1 cellular context compared by ENCODE assay signal in genomic region chr20:43559588-43559987, GRCh38.
A peak's percentile ranks its signal among the peaks of the same experiment; 100 is the strongest.
TF ChIP-seq lines count a peak whose summit lies in the region.

No MANE protein-coding gene starts in this region.

TF ChIP-seq in HepG2, 621 proteins besides CTCF, POLR2A, EP300 and RAD21 (continues in another document):
- no peak for TF ChIP-seq PCBP2 (optimal IDR thresholded peaks at IDR 0.05; ENCODE audit: low read depth, low read length, poor library complexity, severe bottlenecking)
- TF ChIP-seq ZNF709 (CRISPR knock-in tag; IDR thresholded peaks at IDR 0.05) = 0 out of 2 replicates have a peak, but pooled peaks have one; percentile 32
- no peak for TF ChIP-seq DBP (CRISPR knock-in tag; IDR thresholded peaks at IDR 0.05; ENCODE audit: not compliant biosample characterization)
- TF ChIP-seq ETV6 (CRISPR knock-in tag; conservative IDR thresholded peaks at IDR 0.05) = no peak
- no peak for TF ChIP-seq ATF4 (CRISPR knock-in tag; IDR thresholded peaks at IDR 0.05)
- no peak for TF ChIP-seq SSRP1 (CRISPR knock-in tag; IDR thresholded peaks at IDR 0.05)
- no peak for TF ChIP-seq ZFP1 (CRISPR knock-in tag; IDR thresholded peaks at IDR 0.05)
- TF ChIP-seq ZNF788 (CRISPR knock-in tag; IDR thresholded peaks at IDR 0.05; ENCODE audit: borderline replicate concordance) = no peak
- no peak for TF ChIP-seq NFE2 (CRISPR knock-in tag; IDR thresholded peaks at IDR 0.05)
- TF ChIP-seq ZNF530 (CRISPR knock-in tag; IDR thresholded peaks at IDR 0.05; ENCODE audit: low read depth) = no peak
- TF ChIP-seq ZNF567 (CRISPR knock-in tag; IDR thresholded peaks at IDR 0.05; ENCODE audit: borderline replicate concordance) = 0 out of 2 replicates have a peak, but pooled peaks have one; percentile 50
- TF ChIP-seq U2AF1 (optimal IDR thresholded peaks at IDR 0.05; ENCODE audit: low read depth, low read length) = no peak
- TF ChIP-seq, protein P1, sequence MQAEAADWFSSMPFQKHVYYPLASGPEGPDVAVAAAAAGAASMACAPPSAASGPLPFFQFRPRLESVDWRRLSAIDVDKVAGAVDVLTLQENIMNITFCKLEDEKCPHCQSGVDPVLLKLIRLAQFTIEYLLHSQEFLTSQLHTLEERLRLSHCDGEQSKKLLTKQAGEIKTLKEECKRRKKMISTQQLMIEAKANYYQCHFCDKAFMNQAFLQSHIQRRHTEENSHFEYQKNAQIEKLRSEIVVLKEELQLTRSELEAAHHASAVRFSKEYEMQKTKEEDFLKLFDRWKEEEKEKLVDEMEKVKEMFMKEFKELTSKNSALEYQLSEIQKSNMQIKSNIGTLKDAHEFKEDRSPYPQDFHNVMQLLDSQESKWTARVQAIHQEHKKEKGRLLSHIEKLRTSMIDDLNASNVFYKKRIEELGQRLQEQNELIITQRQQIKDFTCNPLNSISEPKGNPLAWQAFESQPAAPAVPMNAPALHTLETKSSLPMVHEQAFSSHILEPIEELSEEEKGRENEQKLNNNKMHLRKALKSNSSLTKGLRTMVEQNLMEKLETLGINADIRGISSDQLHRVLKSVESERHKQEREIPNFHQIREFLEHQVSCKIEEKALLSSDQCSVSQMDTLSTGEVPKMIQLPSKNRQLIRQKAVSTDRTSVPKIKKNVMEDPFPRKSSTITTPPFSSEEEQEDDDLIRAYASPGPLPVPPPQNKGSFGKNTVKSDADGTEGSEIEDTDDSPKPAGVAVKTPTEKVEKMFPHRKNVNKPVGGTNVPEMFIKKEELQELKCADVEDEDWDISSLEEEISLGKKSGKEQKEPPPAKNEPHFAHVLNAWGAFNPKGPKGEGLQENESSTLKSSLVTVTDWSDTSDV (CRISPR knock-in tag; IDR thresholded peaks at IDR 0.05) = no peak
- TF ChIP-seq NFE2L1 (CRISPR knock-in tag; IDR thresholded peaks at IDR 0.05; ENCODE audit: borderline replicate concordance) = 0 out of 2 replicates have a peak, but pooled peaks have one; percentile 35
- TF ChIP-seq GMEB2 (CRISPR knock-in tag; IDR thresholded peaks at IDR 0.05; ENCODE audit: low read depth) = no peak
- TF ChIP-seq TBL1XR1 (IDR thresholded peaks at IDR 0.05; ENCODE audit: borderline replicate concordance, low read length, partially characterized antibody) = no peak
- no peak for TF ChIP-seq GTF3A (CRISPR knock-in tag; conservative IDR thresholded peaks at IDR 0.05)
- TF ChIP-seq, protein P2, sequence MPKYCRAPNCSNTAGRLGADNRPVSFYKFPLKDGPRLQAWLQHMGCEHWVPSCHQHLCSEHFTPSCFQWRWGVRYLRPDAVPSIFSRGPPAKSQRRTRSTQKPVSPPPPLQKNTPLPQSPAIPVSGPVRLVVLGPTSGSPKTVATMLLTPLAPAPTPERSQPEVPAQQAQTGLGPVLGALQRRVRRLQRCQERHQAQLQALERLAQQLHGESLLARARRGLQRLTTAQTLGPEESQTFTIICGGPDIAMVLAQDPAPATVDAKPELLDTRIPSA (CRISPR knock-in tag; IDR thresholded peaks at IDR 0.05; ENCODE audit: borderline replicate concordance) = no peak
- TF ChIP-seq ZBTB7B (CRISPR knock-in tag; IDR thresholded peaks at IDR 0.05) = no peak
- TF ChIP-seq, protein P3, sequence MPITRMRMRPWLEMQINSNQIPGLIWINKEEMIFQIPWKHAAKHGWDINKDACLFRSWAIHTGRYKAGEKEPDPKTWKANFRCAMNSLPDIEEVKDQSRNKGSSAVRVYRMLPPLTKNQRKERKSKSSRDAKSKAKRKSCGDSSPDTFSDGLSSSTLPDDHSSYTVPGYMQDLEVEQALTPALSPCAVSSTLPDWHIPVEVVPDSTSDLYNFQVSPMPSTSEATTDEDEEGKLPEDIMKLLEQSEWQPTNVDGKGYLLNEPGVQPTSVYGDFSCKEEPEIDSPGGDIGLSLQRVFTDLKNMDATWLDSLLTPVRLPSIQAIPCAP (CRISPR knock-in tag; IDR thresholded peaks at IDR 0.05; ENCODE audit: low read depth) = no peak
- no peak for TF ChIP-seq YEATS2 (CRISPR knock-in tag; IDR thresholded peaks at IDR 0.05; ENCODE audit: borderline replicate concordance)
- TF ChIP-seq, protein P4, sequence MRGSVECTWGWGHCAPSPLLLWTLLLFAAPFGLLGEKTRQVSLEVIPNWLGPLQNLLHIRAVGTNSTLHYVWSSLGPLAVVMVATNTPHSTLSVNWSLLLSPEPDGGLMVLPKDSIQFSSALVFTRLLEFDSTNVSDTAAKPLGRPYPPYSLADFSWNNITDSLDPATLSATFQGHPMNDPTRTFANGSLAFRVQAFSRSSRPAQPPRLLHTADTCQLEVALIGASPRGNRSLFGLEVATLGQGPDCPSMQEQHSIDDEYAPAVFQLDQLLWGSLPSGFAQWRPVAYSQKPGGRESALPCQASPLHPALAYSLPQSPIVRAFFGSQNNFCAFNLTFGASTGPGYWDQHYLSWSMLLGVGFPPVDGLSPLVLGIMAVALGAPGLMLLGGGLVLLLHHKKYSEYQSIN (CRISPR knock-in tag; IDR thresholded peaks at IDR 0.05; ENCODE audit: borderline replicate concordance) = no peak
- 0 out of 2 replicates have a peak, but pooled peaks have one; percentile 30 for TF ChIP-seq HOXD1 (CRISPR knock-in tag; IDR thresholded peaks at IDR 0.05)
- TF ChIP-seq ARNT (IDR thresholded peaks at IDR 0.05) = no peak
- TF ChIP-seq, protein P5, sequence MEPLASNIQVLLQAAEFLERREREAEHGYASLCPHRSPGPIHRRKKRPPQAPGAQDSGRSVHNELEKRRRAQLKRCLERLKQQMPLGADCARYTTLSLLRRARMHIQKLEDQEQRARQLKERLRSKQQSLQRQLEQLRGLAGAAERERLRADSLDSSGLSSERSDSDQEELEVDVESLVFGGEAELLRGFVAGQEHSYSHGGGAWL (CRISPR knock-in tag; IDR thresholded peaks at IDR 0.05) = no peak
- TF ChIP-seq MNT (IDR thresholded peaks at IDR 0.05) = no peak
- TF ChIP-seq, protein P6, sequence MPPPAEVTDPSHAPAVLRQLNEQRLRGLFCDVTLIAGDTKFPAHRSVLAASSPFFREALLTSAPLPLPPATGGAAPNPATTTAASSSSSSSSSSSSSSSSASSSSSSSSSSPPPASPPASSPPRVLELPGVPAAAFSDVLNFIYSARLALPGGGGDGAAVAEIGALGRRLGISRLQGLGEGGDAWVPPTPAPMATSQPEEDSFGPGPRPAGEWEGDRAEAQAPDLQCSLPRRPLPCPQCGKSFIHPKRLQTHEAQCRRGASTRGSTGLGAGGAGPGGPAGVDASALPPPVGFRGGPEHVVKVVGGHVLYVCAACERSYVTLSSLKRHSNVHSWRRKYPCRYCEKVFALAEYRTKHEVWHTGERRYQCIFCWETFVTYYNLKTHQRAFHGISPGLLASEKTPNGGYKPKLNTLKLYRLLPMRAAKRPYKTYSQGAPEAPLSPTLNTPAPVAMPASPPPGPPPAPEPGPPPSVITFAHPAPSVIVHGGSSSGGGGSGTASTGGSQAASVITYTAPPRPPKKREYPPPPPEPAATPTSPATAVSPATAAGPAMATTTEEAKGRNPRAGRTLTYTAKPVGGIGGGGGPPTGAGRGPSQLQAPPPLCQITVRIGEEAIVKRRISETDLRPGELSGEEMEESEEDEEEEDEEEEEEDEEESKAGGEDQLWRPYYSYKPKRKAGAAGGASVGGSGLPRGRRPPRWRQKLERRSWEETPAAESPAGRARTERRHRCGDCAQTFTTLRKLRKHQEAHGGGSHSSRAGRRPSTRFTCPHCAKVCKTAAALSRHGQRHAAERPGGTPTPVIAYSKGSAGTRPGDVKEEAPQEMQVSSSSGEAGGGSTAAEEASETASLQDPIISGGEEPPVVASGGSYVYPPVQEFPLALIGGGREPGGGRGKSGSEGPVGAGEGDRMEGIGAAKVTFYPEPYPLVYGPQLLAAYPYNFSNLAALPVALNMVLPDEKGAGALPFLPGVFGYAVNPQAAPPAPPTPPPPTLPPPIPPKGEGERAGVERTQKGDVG (CRISPR knock-in tag; IDR thresholded peaks at IDR 0.05; ENCODE audit: borderline replicate concordance) = no peak
- TF ChIP-seq ZNF432 (CRISPR knock-in tag; IDR thresholded peaks at IDR 0.05; ENCODE audit: borderline replicate concordance) = no peak
- peak; percentile 84; the same call in 1 of the 2 replicates for TF ChIP-seq ZNF550 (CRISPR knock-in tag; IDR thresholded peaks at IDR 0.05; ENCODE audit: borderline replicate concordance)
- TF ChIP-seq, protein P7, sequence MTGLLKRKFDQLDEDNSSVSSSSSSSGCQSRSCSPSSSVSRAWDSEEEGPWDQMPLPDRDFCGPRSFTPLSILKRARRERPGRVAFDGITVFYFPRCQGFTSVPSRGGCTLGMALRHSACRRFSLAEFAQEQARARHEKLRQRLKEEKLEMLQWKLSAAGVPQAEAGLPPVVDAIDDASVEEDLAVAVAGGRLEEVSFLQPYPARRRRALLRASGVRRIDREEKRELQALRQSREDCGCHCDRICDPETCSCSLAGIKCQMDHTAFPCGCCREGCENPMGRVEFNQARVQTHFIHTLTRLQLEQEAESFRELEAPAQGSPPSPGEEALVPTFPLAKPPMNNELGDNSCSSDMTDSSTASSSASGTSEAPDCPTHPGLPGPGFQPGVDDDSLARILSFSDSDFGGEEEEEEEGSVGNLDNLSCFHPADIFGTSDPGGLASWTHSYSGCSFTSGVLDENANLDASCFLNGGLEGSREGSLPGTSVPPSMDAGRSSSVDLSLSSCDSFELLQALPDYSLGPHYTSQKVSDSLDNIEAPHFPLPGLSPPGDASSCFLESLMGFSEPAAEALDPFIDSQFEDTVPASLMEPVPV (CRISPR knock-in tag; IDR thresholded peaks at IDR 0.05) = no peak
- TF ChIP-seq BRD4 (CRISPR knock-in tag; IDR thresholded peaks at IDR 0.05) = no peak
- no peak for TF ChIP-seq BRF2 (CRISPR knock-in tag; IDR thresholded peaks at IDR 0.05)
- TF ChIP-seq PAWR (CRISPR knock-in tag; IDR thresholded peaks at IDR 0.05; ENCODE audit: borderline replicate concordance) = no peak
- no peak for TF ChIP-seq XBP1 (CRISPR knock-in tag; IDR thresholded peaks at IDR 0.05)
- no peak for TF ChIP-seq BCL3 (CRISPR knock-in tag; IDR thresholded peaks at IDR 0.05)
- TF ChIP-seq RARA (CRISPR knock-in tag; IDR thresholded peaks at IDR 0.05) = peak; percentile 14; the same call in 1 of the 2 replicates
- TF ChIP-seq, protein P8, sequence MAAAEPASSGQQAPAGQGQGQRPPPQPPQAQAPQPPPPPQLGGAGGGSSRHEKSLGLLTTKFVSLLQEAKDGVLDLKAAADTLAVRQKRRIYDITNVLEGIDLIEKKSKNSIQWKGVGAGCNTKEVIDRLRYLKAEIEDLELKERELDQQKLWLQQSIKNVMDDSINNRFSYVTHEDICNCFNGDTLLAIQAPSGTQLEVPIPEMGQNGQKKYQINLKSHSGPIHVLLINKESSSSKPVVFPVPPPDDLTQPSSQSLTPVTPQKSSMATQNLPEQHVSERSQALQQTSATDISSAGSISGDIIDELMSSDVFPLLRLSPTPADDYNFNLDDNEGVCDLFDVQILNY (CRISPR knock-in tag; conservative IDR thresholded peaks at IDR 0.05) = no peak
- no peak for TF ChIP-seq PHF21A (CRISPR knock-in tag; IDR thresholded peaks at IDR 0.05)
- no peak for TF ChIP-seq ATF7 (IDR thresholded peaks at IDR 0.05)
- TF ChIP-seq ATF7 (CRISPR knock-in tag; IDR thresholded peaks at IDR 0.05) = no peak
- TF ChIP-seq ZNF234 (CRISPR knock-in tag; conservative IDR thresholded peaks at IDR 0.05) = no peak
